In genomic region chr22:22759371-22759770, GRCh38 we compare ENCODE assay signal across 15 cellular contexts.
DNase-seq lines count a peak whose midpoint lies in the region; ATAC-seq and TF ChIP-seq lines count a peak whose summit lies in the region.
"Had no signal": no experiment of that assay in that cellular context is flagged by ENCODE, and none has a peak within 500 bp of the region (broad histone marks: within the 10 kb centered on the region; RNA-seq: fewer than 3 reads in every experiment).

No MANE protein-coding gene starts in this region.

- intact Hi-C loops in CD4-positive, alpha-beta memory T cell (cut with micrococcal nuclease): no loop called here

- no peaks in the 10 kb centered on the region for H3K9me3 Mint-ChIP-seq in CD4-positive, alpha-beta memory T cell
- H3K9me3 Mint-ChIP-seq in T-cell (no peaks in the 10 kb centered on the region), endothelial cell (ENCODE audit: unreplicated experiment) (no peaks in the 10 kb centered on the region), nephron progenitor cell (no peaks in the 10 kb centered on the region)

- peak overlapping the region; percentile 2 to 93 (median 80) for H3K27ac Mint-ChIP-seq in CD4-positive, alpha-beta memory T cell
- H3K27ac Mint-ChIP-seq in T-cell: peak overlapping the region; percentile 75 to 78
- H3K27ac Mint-ChIP-seq in endothelial cell (ENCODE audit: unreplicated experiment): peak overlapping the region; percentile 55
- H3K27ac Mint-ChIP-seq in nephron progenitor cell: peak overlapping the region; percentile 57

- H3K4me3 ChIP-seq in CD4-positive, alpha-beta memory T cell (ENCODE audit: low read length in 2 of 2): no peak overlapping the region
- H3K4me3 ChIP-seq: SJSA1 had no signal

- POLR2A ChIA-PET in CD4-positive, alpha-beta memory T cell (lab: Charles Lee; ENCODE audit: partially characterized antibody): interaction anchor here (1.6 kb wide), 1 partner anchor 28 kb away, joined by 7 read pairs; no protein-coding TSS in a partner anchor
- POLR2A ChIA-PET in T-cell (lab: Charles Lee): no interaction called here

- no peaks in the 10 kb centered on the region for H3K27me3 Mint-ChIP-seq in CD4-positive, alpha-beta memory T cell
- H3K27me3 Mint-ChIP-seq in T-cell (no peaks in the 10 kb centered on the region), endothelial cell (ENCODE audit: unreplicated experiment) (peaks cover 3% of the 10 kb centered on the region), nephron progenitor cell (ENCODE audit: low read depth, poor library complexity) (peaks cover 22% of the 10 kb centered on the region)

- peak in 2 of 5 donors; percentile 11 to 31 for DNase-seq in CD4-positive, alpha-beta memory T cell
- DNase-seq in T-cell: no peak
- no peak for DNase-seq in endothelial cell (ENCODE audit: low spot score)
- no peak for DNase-seq in nephron progenitor cell
- DNase-seq in COR-L47 (lab: John Stamatoyannopoulos, UW): no peak
- DNase-seq in DMS 273 treated with DMSO at 0.1 percent for 48 hours (lab: John Stamatoyannopoulos, UW): no peak
- no peak for DNase-seq in activated gamma-delta T cell (lab: John Stamatoyannopoulos, UW)
- DNase-seq: GF-D8, KG1, NCI-H1092, NCI-H2227 treated with DMSO at 0.1 percent for 48 hours, NCI-H526 treated with DMSO at 0.1 percent for 48 hours had no signal

- peaks cover 0 to 2% of the 10 kb centered on the region in 2 donors for H3K36me3 Mint-ChIP-seq in CD4-positive, alpha-beta memory T cell
- H3K36me3 Mint-ChIP-seq in T-cell: no peaks in the 10 kb centered on the region
- no peaks in the 10 kb centered on the region for H3K36me3 Mint-ChIP-seq in endothelial cell (ENCODE audit: low read depth, unreplicated experiment)
- H3K36me3 Mint-ChIP-seq in nephron progenitor cell (ENCODE audit: low read depth): no peaks in the 10 kb centered on the region

- peak overlapping the region; percentile 13 to 87 (median 66) for H3K4me3 Mint-ChIP-seq in CD4-positive, alpha-beta memory T cell
- H3K4me3 Mint-ChIP-seq in T-cell: peak overlapping the region; percentile 39 to 54 (median 54)
- H3K4me3 Mint-ChIP-seq in endothelial cell (ENCODE audit: unreplicated experiment): no peak overlapping the region
- no peak overlapping the region for H3K4me3 Mint-ChIP-seq in nephron progenitor cell

- H3K4me1 Mint-ChIP-seq in CD4-positive, alpha-beta memory T cell: peaks cover 27 to 62% (median 47%) of the 10 kb centered on the region in 4 donors
- H3K4me1 Mint-ChIP-seq in T-cell: peaks cover 13 to 53% (median 31%) of the 10 kb centered on the region in 3 donors
- H3K4me1 Mint-ChIP-seq in endothelial cell (ENCODE audit: unreplicated experiment): peaks cover 17% of the 10 kb centered on the region
- no peaks in the 10 kb centered on the region for H3K4me1 Mint-ChIP-seq in nephron progenitor cell

- ATAC-seq in T-cell (replicated peaks in 1 of 4): peak in 1 of 4 experiments; percentile 38

- peaks cover 26% of the 10 kb centered on the region for H3K4me1 ChIP-seq in CD4-positive, alpha-beta memory T cell (ENCODE audit: insufficient read depth, low read length)
- H3K4me1 ChIP-seq: SJSA1 had no signal

- no peak overlapping the region for H3K27ac ChIP-seq in CD4-positive, alpha-beta memory T cell (ENCODE audit: low read depth, low read length)
- H3K27ac ChIP-seq: C4-2B, RWPE1, SJSA1 had no signal

- CTCF ChIA-PET in CD4-positive, alpha-beta memory T cell (lab: Charles Lee; ENCODE audit: partially characterized antibody): interaction anchor here (10.8 kb wide), 1 partner anchor 12 kb away, joined by 138 read pairs; no protein-coding TSS in a partner anchor
- CTCF ChIA-PET in T-cell (lab: Charles Lee): interaction anchor here in 1 of 2 donors (1.6 kb wide), 1 partner anchor 29 kb away, joined by 3 read pairs; no protein-coding TSS in a partner anchor

- H3K27me3 ChIP-seq in CD4-positive, alpha-beta memory T cell (ENCODE audit: insufficient read depth, low read length): no peaks in the 10 kb centered on the region
- H3K27me3 ChIP-seq: SJSA1 had no signal

- TF ChIP-seq CTCF in endothelial cell (IDR thresholded peaks at IDR 0.05; ENCODE audit: unreplicated experiment) (no peak), nephron progenitor cell (IDR thresholded peaks at IDR 0.05) (no peak)

- no peaks in the 10 kb centered on the region for H3K36me3 ChIP-seq in CD4-positive, alpha-beta memory T cell (ENCODE audit: insufficient read depth, low read length)
- H3K36me3 ChIP-seq: SJSA1 had no signal

- no peaks in the 10 kb centered on the region for H3K9me3 ChIP-seq in CD4-positive, alpha-beta memory T cell (ENCODE audit: control insufficient read depth in 1 of 2, low read length in 2 of 2)
- H3K9me3 ChIP-seq: SJSA1 had no signal

Comparison
In these comparisons a context has a peak if more than half of its experiments do, and no peak if none do; other contexts are left out.
1. H3K4me3 Mint-ChIP-seq: peak in CD4-positive, alpha-beta memory T cell (8 of 8) and T-cell (3 of 3); none in endothelial cell (single experiment) and nephron progenitor cell (single experiment).
2. Peak in every context shown above with its lines, with median percentiles within 50 percentile points of each other: H3K27ac Mint-ChIP-seq.